16 cellular contexts compared by ENCODE assay signal in the genomic region with DNA sequence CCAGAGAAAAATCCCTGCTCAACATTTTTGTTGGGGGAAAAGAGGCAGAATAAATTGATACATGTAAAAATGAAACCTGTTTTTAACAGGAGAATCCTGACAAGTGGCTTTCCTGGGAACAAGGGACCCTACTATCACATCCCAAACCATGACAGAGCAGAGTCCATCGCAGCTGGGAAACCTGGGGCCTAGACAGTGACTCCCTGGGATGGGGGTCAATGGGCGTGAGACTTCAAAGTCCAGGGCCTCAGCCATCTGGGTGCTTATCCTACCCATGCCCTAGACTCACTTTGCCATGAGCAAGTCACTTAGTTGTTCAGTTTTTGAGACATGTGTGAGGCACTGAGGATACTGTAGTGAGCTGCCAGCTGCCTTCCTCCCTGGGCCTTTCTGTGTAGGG. TPM values are rescaled to one million over a fixed set of nuclear protein-coding genes. Genes with fewer than 3 reads are reported as not detected.
DNase-seq lines count a peak whose midpoint lies in the region; ATAC-seq, FAIRE-seq and TF ChIP-seq lines count a peak whose summit lies in the region.
"Had no signal": no experiment of that assay in that cellular context is flagged by ENCODE, and none has a peak within 500 bp of the region (broad histone marks: within the 10 kb centered on the region; RNA-seq: fewer than 3 reads in every experiment).

No MANE protein-coding gene starts in this region.

- H3K9me3 Mint-ChIP-seq in activated CD8-positive, alpha-beta memory T cell treated with anti-CD3 and anti-CD28 coated beads, Interleukin-2, amount 10 ng/mL, durations not matched to agents 7 days and 5 days (ENCODE audit: low read depth): no peaks in the 10 kb centered on the region
- no peaks in the 10 kb centered on the region for H3K9me3 Mint-ChIP-seq in activated T-helper 17 cell treated with anti-CD3 and anti-CD28 coated beads, Interleukin-2, amount 50 U/mL, for 72 hours
- H3K9me3 Mint-ChIP-seq in endothelial cell (ENCODE audit: unreplicated experiment): no peaks in the 10 kb centered on the region
- H3K9me3 Mint-ChIP-seq: CD4-positive, alpha-beta T cell had no signal

- H3K4me2 ChIP-seq in HepG2 (ENCODE audit: low read depth, low read length): peak overlapping the region; percentile 11; the same call in 1 of the 2 replicates
- H3K4me2 ChIP-seq: BLaER1 had no signal

- no peak for TF ChIP-seq CTCF in HepG2 (CRISPR knock-in tag; IDR thresholded peaks at IDR 0.05)
- no peak for TF ChIP-seq CTCF in right lobe of liver (IDR thresholded peaks at IDR 0.05)
- no peak for TF ChIP-seq CTCF in endothelial cell (IDR thresholded peaks at IDR 0.05; ENCODE audit: unreplicated experiment)

- no peak; a peak in 1 of 4 replicates for TF ChIP-seq EP300 in HepG2 (IDR thresholded peaks at IDR 0.05; ENCODE audit: low read depth in 2 of 2, low read length in 2 of 2)
- no peak for TF ChIP-seq EP300 in HepG2 (CRISPR knock-in tag; IDR thresholded peaks at IDR 0.05; ENCODE audit: borderline replicate concordance)

- peaks cover 42% of the 10 kb centered on the region for H3K36me3 Mint-ChIP-seq in activated CD8-positive, alpha-beta memory T cell treated with anti-CD3 and anti-CD28 coated beads, Interleukin-2, amount 10 ng/mL, durations not matched to agents 7 days and 5 days
- peaks cover 93% of the 10 kb centered on the region for H3K36me3 Mint-ChIP-seq in activated T-helper 17 cell treated with anti-CD3 and anti-CD28 coated beads, Interleukin-2, amount 50 U/mL, for 72 hours (ENCODE audit: low read depth)
- H3K36me3 Mint-ChIP-seq in endothelial cell (ENCODE audit: low read depth, unreplicated experiment): peaks cover 34% of the 10 kb centered on the region

- H3K9me3 ChIP-seq in HepG2 (ENCODE audit: low read length): no peaks in the 10 kb centered on the region
- no peaks in the 10 kb centered on the region for H3K9me3 ChIP-seq in right lobe of liver
- H3K9me3 ChIP-seq: BLaER1, HAP-1 had no signal

- H2AFZ ChIP-seq in HepG2 (ENCODE audit: low read length): no peak overlapping the region

- peaks cover 23% of the 10 kb centered on the region for H3K79me2 ChIP-seq in HepG2 (ENCODE audit: insufficient read depth, low read length)

- POLR2A ChIA-PET in HepG2 (lab: Yijun Ruan, JAX): no interaction called here

- intact Hi-C loops in HepG2 (cut with micrococcal nuclease; ENCODE audit: unreplicated experiment): no loop called here
- intact Hi-C loops in right lobe of liver (cut with DNase I): no loop called here

- peak overlapping the region; percentile 38 for H3K27ac Mint-ChIP-seq in activated CD8-positive, alpha-beta memory T cell treated with anti-CD3 and anti-CD28 coated beads, Interleukin-2, amount 10 ng/mL, durations not matched to agents 7 days and 5 days
- peak overlapping the region; percentile 51 for H3K27ac Mint-ChIP-seq in activated T-helper 17 cell treated with anti-CD3 and anti-CD28 coated beads, Interleukin-2, amount 50 U/mL, for 72 hours
- no peak overlapping the region for H3K27ac Mint-ChIP-seq in endothelial cell (ENCODE audit: unreplicated experiment)

- no peak overlapping the region for H3K9ac ChIP-seq in HepG2 (ENCODE audit: insufficient read depth, low read depth, low read length)
- H3K9ac ChIP-seq: BLaER1 had no signal

- H4K20me1 ChIP-seq in HepG2 (ENCODE audit: insufficient read depth, low read length): no peaks in the 10 kb centered on the region; the same call in 1 of the 2 replicates

- no peak for ATAC-seq in activated CD8-positive, alpha-beta memory T cell treated with anti-CD3 and anti-CD28 coated beads, Interleukin-2, amount 10 ng/mL, durations not matched to agents 7 days and 5 days
- ATAC-seq in HepG2: peak; percentile 67
- no peak for ATAC-seq in right lobe of liver
- ATAC-seq in activated T-helper 17 cell treated with anti-CD3 and anti-CD28 coated beads, Interleukin-2, amount 50 U/mL, for 72 hours (replicated peaks): no peak

- no peak for DNase-seq in activated CD8-positive, alpha-beta memory T cell treated with anti-CD3 and anti-CD28 coated beads, Interleukin-2, amount 10 ng/mL, durations not matched to agents 7 days and 5 days
- DNase-seq in activated CD8-positive, alpha-beta memory T cell treated with anti-CD3 and anti-CD28 coated beads for 24 hours: no peak
- DNase-seq in HepG2 (ENCODE audit: low spot score) (peak; percentile 20), right lobe of liver (no peak), endothelial cell (ENCODE audit: low spot score) (no peak), EL (no peak)
- DNase-seq: 8988T; AML-193; CD4-positive, alpha-beta T cell; DMS79 had no signal

- FAIRE-seq in HepG2 (lab: Jason Lieb, UNC): peak; percentile 63
- FAIRE-seq: G401.6, GM12891, H1 had no signal

- no peak overlapping the region for H3K4me3 ChIP-seq in HepG2 (replicated peaks in 1 of 3; ENCODE audit: insufficient read depth in 1 of 3, low read depth in 2 of 3, low read length in 3 of 3)
- no peak overlapping the region for H3K4me3 ChIP-seq in right lobe of liver
- H3K4me3 ChIP-seq: BLaER1, HAP-1 had no signal

- H3K4me3 Mint-ChIP-seq in activated CD8-positive, alpha-beta memory T cell treated with anti-CD3 and anti-CD28 coated beads, Interleukin-2, amount 10 ng/mL, durations not matched to agents 7 days and 5 days: no peak overlapping the region
- H3K4me3 Mint-ChIP-seq in activated T-helper 17 cell treated with anti-CD3 and anti-CD28 coated beads, Interleukin-2, amount 50 U/mL, for 72 hours: no peak overlapping the region
- H3K4me3 Mint-ChIP-seq in endothelial cell (ENCODE audit: unreplicated experiment): no peak overlapping the region
- H3K4me3 Mint-ChIP-seq: CD4-positive, alpha-beta T cell had no signal

- no peak for TF ChIP-seq RAD21 in HepG2 (CRISPR knock-in tag; IDR thresholded peaks at IDR 0.05)

- no peaks in the 10 kb centered on the region for H3K27me3 Mint-ChIP-seq in activated CD8-positive, alpha-beta memory T cell treated with anti-CD3 and anti-CD28 coated beads, Interleukin-2, amount 10 ng/mL, durations not matched to agents 7 days and 5 days
- no peaks in the 10 kb centered on the region for H3K27me3 Mint-ChIP-seq in activated T-helper 17 cell treated with anti-CD3 and anti-CD28 coated beads, Interleukin-2, amount 50 U/mL, for 72 hours
- H3K27me3 Mint-ChIP-seq in endothelial cell (ENCODE audit: unreplicated experiment): peaks cover 5% of the 10 kb centered on the region
- H3K27me3 Mint-ChIP-seq: CD4-positive, alpha-beta T cell had no signal

- WGBS in HepG2 (ENCODE audit: low lambda C conversion rate): 43% methylated on average over 1 of the region's 2 CpGs
- 89% methylated on average over 2 of the region's 2 CpGs for WGBS in right lobe of liver (ENCODE audit: insufficient coverage, low coverage, low lambda C conversion rate, missing lambda C conversion rate)

- CTCF ChIA-PET in activated CD8-positive, alpha-beta memory T cell treated with anti-CD3 and anti-CD28 coated beads, Interleukin-2, amount 10 ng/mL, durations not matched to agents 7 days and 5 days (lab: Charles Lee): interaction anchor here (1.2 to 4.6 kb wide), 2 partner anchors 13 to 59 kb away, joined by 3 to 16 read pairs; no protein-coding TSS in a partner anchor
- CTCF ChIA-PET in HepG2 (lab: Yijun Ruan, JAX; ENCODE audit: low intra/inter-chr PET ratio, low total read pairs): no interaction called here

- in situ Hi-C loops in HepG2 (cut with HindIII; ENCODE audit: extremely low pct_ligation_motif_present, low pct_unique_long_range_greater_than_20kb): no loop called here

- TF ChIP-seq POLR2A in HepG2 (IDR thresholded peaks at IDR 0.05; ENCODE audit: insufficient read depth in 1 of 2, low read depth in 2 of 2, low read length in 2 of 2): no peak
- no peak for TF ChIP-seq POLR2A in right lobe of liver (IDR thresholded peaks at IDR 0.05)

- no TSS peak for BruUV-seq in HepG2 (replicated peaks; lab: Mats Ljungman, UMichigan)

- H3K27ac ChIP-seq in HepG2 (ENCODE audit: extremely low read length, insufficient read depth, low read length): peak overlapping the region; percentile 31
- no peak overlapping the region for H3K27ac ChIP-seq in right lobe of liver
- H3K27ac ChIP-seq: BLaER1 had no signal

- peaks cover 54% of the 10 kb centered on the region for H3K4me1 ChIP-seq in HepG2 (ENCODE audit: insufficient read depth, low read length)
- H3K4me1 ChIP-seq in right lobe of liver: peaks cover 0 to 8% (median 0%) of the 10 kb centered on the region in 4 donors

- H3K4me1 Mint-ChIP-seq in activated CD8-positive, alpha-beta memory T cell treated with anti-CD3 and anti-CD28 coated beads, Interleukin-2, amount 10 ng/mL, durations not matched to agents 7 days and 5 days: peaks cover 36% of the 10 kb centered on the region
- H3K4me1 Mint-ChIP-seq in activated T-helper 17 cell treated with anti-CD3 and anti-CD28 coated beads, Interleukin-2, amount 50 U/mL, for 72 hours: peaks cover 20% of the 10 kb centered on the region
- H3K4me1 Mint-ChIP-seq in endothelial cell (ENCODE audit: unreplicated experiment): no peaks in the 10 kb centered on the region

- H3K27me3 ChIP-seq in HepG2 (ENCODE audit: control insufficient read depth in 1 of 2, insufficient read depth in 2 of 2, low read length in 2 of 2): no peaks in the 10 kb centered on the region
- no peaks in the 10 kb centered on the region for H3K27me3 ChIP-seq in right lobe of liver
- H3K27me3 ChIP-seq: BLaER1 had no signal

- H3K36me3 ChIP-seq in HepG2 (replicated peaks in 1 of 2; ENCODE audit: control insufficient read depth in 1 of 2, insufficient read depth in 2 of 2, low read length in 2 of 2): peaks cover 32 to 68% of the 10 kb centered on the region in 2 experiments
- H3K36me3 ChIP-seq in right lobe of liver: peaks cover 0 to 57% (median 14%) of the 10 kb centered on the region in 4 donors

RNA-seq across cellular contexts. Expression of a gene that starts 5.7 kb away (rescaled TPM):
- 10 to 100 TPM; 95.3 to 96.9 TPM for total RNA-seq in activated CD8-positive, alpha-beta memory T cell treated with anti-CD3 and anti-CD28 coated beads, Interleukin-2, amount 10 ng/mL, durations not matched to agents 7 days and 5 days
- total RNA-seq in HepG2 (2016; rRNA removed; fragmentation: Illumina TruSeq; extraction: Trizol): 41.6 and 44.5 TPM in 2 replicates
- total RNA-seq in HepG2 (2016; cell fraction: cytosol; rRNA removed; fragmentation: Illumina TruSeq; extraction: Trizol; ENCODE audit: low read depth): 7.0 and 8.0 TPM in 2 replicates
- 34.8 and 42.9 TPM in 2 replicates for total RNA-seq in HepG2 (2016; cell fraction: insoluble cytoplasmic fraction; rRNA removed; fragmentation: Illumina TruSeq; extraction: Trizol)
- 12.4 and 12.6 TPM in 2 replicates for total RNA-seq in HepG2 (2016; cell fraction: membrane; rRNA removed; fragmentation: Illumina TruSeq; extraction: Trizol)
- 38.8 and 43.2 TPM in 2 replicates for total RNA-seq in HepG2 (2016; cell fraction: nucleus; rRNA removed; fragmentation: Illumina TruSeq; extraction: Trizol)
- polyA plus RNA-seq in HepG2 (2011; rRNA removed): 9.9 and 10.1 TPM in 2 replicates
- 5.7 and 7.4 TPM in 2 replicates for polyA plus RNA-seq in HepG2 (2011; cell fraction: cytosol; rRNA removed)
- polyA plus RNA-seq in HepG2 (2011; cell fraction: nucleus; rRNA removed): 27.8 and 31.6 TPM in 2 replicates
- polyA plus RNA-seq in HepG2 (2012): 14.9 and 19.7 TPM in 2 replicates
- polyA plus RNA-seq in HepG2 (2016; cell fraction: cytosol; fragmentation: Illumina TruSeq; extraction: Trizol; ENCODE audit: low read depth): 2.9 and 3.4 TPM in 2 replicates
- polyA plus RNA-seq in HepG2 (2016; cell fraction: insoluble cytoplasmic fraction; fragmentation: Illumina TruSeq; extraction: Trizol; ENCODE audit: low read depth): 38.4 and 54.0 TPM in 2 replicates
- 6.2 and 8.3 TPM in 2 replicates for polyA plus RNA-seq in HepG2 (2016; cell fraction: membrane; fragmentation: Illumina TruSeq; extraction: Trizol; ENCODE audit: low read depth)
- polyA plus RNA-seq in HepG2 (2016; cell fraction: nucleus; fragmentation: Illumina TruSeq; extraction: Trizol; ENCODE audit: insufficient read depth, low read depth): 61.9 and 69.6 TPM in 2 replicates
- 16.4 and 42.6 TPM in 2 replicates for polyA minus RNA-seq in HepG2 (2011; rRNA and poly(A)+ RNA removed; ENCODE audit: low replicate concordance)
- 9.8 and 12.7 TPM in 2 replicates for polyA minus RNA-seq in HepG2 (2011; cell fraction: cytosol; rRNA and poly(A)+ RNA removed)
- polyA minus RNA-seq in HepG2 (2011; cell fraction: nucleus; rRNA and poly(A)+ RNA removed): 19.2 and 20.5 TPM in 2 replicates
- total RNA-seq in right lobe of liver: 10 to 100 TPM in 2 of 6 experiments, 1 to 10 TPM in 4; 6.7 to 12.0 (median 8.9) TPM
- 100 to 1,000 TPM in 1 of 2 donors, 10 to 100 TPM in 1; 55.3 to 117 TPM for total RNA-seq in activated T-helper 17 cell treated with anti-CD3 and anti-CD28 coated beads, Interleukin-2, amount 50 U/mL, for 72 hours
- 41.5 TPM for total RNA-seq in endothelial cell (ENCODE audit: unreplicated experiment)

RNA-seq across cellular contexts. Expression of a gene that starts 49.5 kb away (rescaled TPM):
- 1,000 to 10,000 TPM; 1,513 to 1,561 TPM for total RNA-seq in activated CD8-positive, alpha-beta memory T cell treated with anti-CD3 and anti-CD28 coated beads, Interleukin-2, amount 10 ng/mL, durations not matched to agents 7 days and 5 days
- 30.1 and 84.4 TPM in 2 replicates for total RNA-seq in HepG2 (2016; rRNA removed; fragmentation: Illumina TruSeq; extraction: Trizol)
- 19.1 and 22.1 TPM in 2 replicates for total RNA-seq in HepG2 (2016; cell fraction: cytosol; rRNA removed; fragmentation: Illumina TruSeq; extraction: Trizol; ENCODE audit: low read depth)
- 30.1 and 86.9 TPM in 2 replicates for total RNA-seq in HepG2 (2016; cell fraction: insoluble cytoplasmic fraction; rRNA removed; fragmentation: Illumina TruSeq; extraction: Trizol)
- 23.8 and 31.1 TPM in 2 replicates for total RNA-seq in HepG2 (2016; cell fraction: membrane; rRNA removed; fragmentation: Illumina TruSeq; extraction: Trizol)
- total RNA-seq in HepG2 (2016; cell fraction: nucleus; rRNA removed; fragmentation: Illumina TruSeq; extraction: Trizol): 88.0 and 96.2 TPM in 2 replicates
- polyA plus RNA-seq in HepG2 (2011; rRNA removed): 34.1 and 56.4 TPM in 2 replicates
- polyA plus RNA-seq in HepG2 (2011; cell fraction: cytosol; rRNA removed): 24.7 and 30.8 TPM in 2 replicates
- polyA plus RNA-seq in HepG2 (2011; cell fraction: nucleus; rRNA removed): 26.5 and 30.9 TPM in 2 replicates
- 73.1 and 87.1 TPM in 2 replicates for polyA plus RNA-seq in HepG2 (2012)
- polyA plus RNA-seq in HepG2 (2016; cell fraction: cytosol; fragmentation: Illumina TruSeq; extraction: Trizol; ENCODE audit: low read depth): 44.1 and 51.7 TPM in 2 replicates
- 52.1 and 69.3 TPM in 2 replicates for polyA plus RNA-seq in HepG2 (2016; cell fraction: insoluble cytoplasmic fraction; fragmentation: Illumina TruSeq; extraction: Trizol; ENCODE audit: low read depth)
- polyA plus RNA-seq in HepG2 (2016; cell fraction: membrane; fragmentation: Illumina TruSeq; extraction: Trizol; ENCODE audit: low read depth): 51.1 and 54.1 TPM in 2 replicates
- polyA plus RNA-seq in HepG2 (2016; cell fraction: nucleus; fragmentation: Illumina TruSeq; extraction: Trizol; ENCODE audit: insufficient read depth, low read depth): 232 and 243 TPM in 2 replicates
- polyA minus RNA-seq in HepG2 (2011; rRNA and poly(A)+ RNA removed; ENCODE audit: low replicate concordance): 2.5 and 52.0 TPM in 2 replicates
- 21.3 and 26.3 TPM in 2 replicates for polyA minus RNA-seq in HepG2 (2011; cell fraction: cytosol; rRNA and poly(A)+ RNA removed)
- 11.5 and 16.5 TPM in 2 replicates for polyA minus RNA-seq in HepG2 (2011; cell fraction: nucleus; rRNA and poly(A)+ RNA removed)
- total RNA-seq in right lobe of liver: 100 to 1,000 TPM in 5 of 6 experiments, 10 to 100 TPM in 1; 68.4 to 549 (median 211) TPM
- total RNA-seq in activated T-helper 17 cell treated with anti-CD3 and anti-CD28 coated beads, Interleukin-2, amount 50 U/mL, for 72 hours: 100 to 1,000 TPM; 265 to 629 TPM
- total RNA-seq in endothelial cell (ENCODE audit: unreplicated experiment): 170 TPM
